26 cellular contexts compared by ENCODE assay signal in genomic region chr14:105844810-105845724, GRCh38.
DNase-seq lines count a peak whose midpoint lies in the region; ATAC-seq and TF ChIP-seq lines count a peak whose summit lies in the region.
"Had no signal": no experiment of that assay in that cellular context is flagged by ENCODE, and none has a peak within 500 bp of the region (broad histone marks: within the 10 kb centered on the region; RNA-seq: fewer than 3 reads in every experiment).

No MANE protein-coding gene starts in this region.

- no peak overlapping the region for H3K4me3 Mint-ChIP-seq in activated naive CD4-positive, alpha-beta T cell treated with anti-CD3 and anti-CD28 coated beads, Interleukin-2, amount 10 ng/mL, durations not matched to agents 7 days and 5 days
- H3K4me3 Mint-ChIP-seq in endothelial cell (ENCODE audit: unreplicated experiment) = no peak overlapping the region
- peak overlapping the region in 1 of 2 donors; percentile 9 for H3K4me3 Mint-ChIP-seq in stimulated activated naive B cell treated with anti-CD40 and anti-IgM and Interleukin-4, amounts not matched to agents 10 μg/mL and 1 μg/mL and 100 μg/mL, for 72 hours
- H3K4me3 Mint-ChIP-seq in immature natural killer cell = no peak overlapping the region
- H3K4me3 Mint-ChIP-seq in neural progenitor cell = no peak overlapping the region
- H3K4me3 Mint-ChIP-seq: activated naive CD4-positive, alpha-beta T cell treated with anti-CD3 and anti-CD28 coated beads, Interleukin-2, amount 50 U/mL, for 24 hours; activated T-cell treated with anti-CD3 and anti-CD28 coated beads, Interleukin-2, amount 50 U/mL, for 72 hours; dendritic cell treated with granulocyte-macrophage colony-stimulating factor and Interleukin-4, amounts not matched to agents 40 ng/mL and 50 ng/mL, for 4 days; naive thymus-derived CD8-positive, alpha-beta T cell had no signal

- H3K9me3 Mint-ChIP-seq in activated naive CD4-positive, alpha-beta T cell treated with anti-CD3 and anti-CD28 coated beads, Interleukin-2, amount 10 ng/mL, durations not matched to agents 7 days and 5 days = no peaks in the 10 kb centered on the region
- H3K9me3 Mint-ChIP-seq in endothelial cell (ENCODE audit: unreplicated experiment) (peaks cover 48% of the 10 kb centered on the region), immature natural killer cell (no peaks in the 10 kb centered on the region), neural progenitor cell (peaks cover 56% of the 10 kb centered on the region)
- no peaks in the 10 kb centered on the region for H3K9me3 Mint-ChIP-seq in stimulated activated naive B cell treated with anti-CD40 and anti-IgM and Interleukin-4, amounts not matched to agents 10 μg/mL and 1 μg/mL and 100 μg/mL, for 72 hours
- H3K9me3 Mint-ChIP-seq: activated naive CD4-positive, alpha-beta T cell treated with anti-CD3 and anti-CD28 coated beads, Interleukin-2, amount 50 U/mL, for 24 hours; activated T-cell treated with anti-CD3 and anti-CD28 coated beads, Interleukin-2, amount 50 U/mL, for 72 hours; dendritic cell treated with granulocyte-macrophage colony-stimulating factor and Interleukin-4, amounts not matched to agents 40 ng/mL and 50 ng/mL, for 4 days; naive thymus-derived CD8-positive, alpha-beta T cell had no signal

- no peak overlapping the region for H3K4me2 ChIP-seq in neural progenitor cell
- H3K4me2 ChIP-seq: BLaER1, KMS-11 had no signal

- no peak for TF ChIP-seq CTCF in GM10266 (IDR thresholded peaks at IDR 0.05; ENCODE audit: control insufficient read depth, insufficient read depth, low read depth, missing control alignments)
- TF ChIP-seq CTCF in endothelial cell (IDR thresholded peaks at IDR 0.05; ENCODE audit: unreplicated experiment) = no peak
- no peak for TF ChIP-seq CTCF in neural progenitor cell (IDR thresholded peaks at IDR 0.05)

- no peak overlapping the region for H3K27ac ChIP-seq in neural progenitor cell
- H3K27ac ChIP-seq: cardiac muscle cell, KMS-11, stomach, transverse colon had no signal

- CTCF ChIA-PET in activated naive CD4-positive, alpha-beta T cell treated with anti-CD3 and anti-CD28 coated beads, Interleukin-2, amount 10 ng/mL, durations not matched to agents 7 days and 5 days (lab: Charles Lee) = no interaction called here

- peak overlapping the region; percentile 65 for H3K27ac Mint-ChIP-seq in activated naive CD4-positive, alpha-beta T cell treated with anti-CD3 and anti-CD28 coated beads, Interleukin-2, amount 10 ng/mL, durations not matched to agents 7 days and 5 days
- H3K27ac Mint-ChIP-seq in endothelial cell (ENCODE audit: unreplicated experiment) (peak overlapping the region; percentile 48), immature natural killer cell (no peak overlapping the region), neural progenitor cell (no peak overlapping the region)
- peak overlapping the region; percentile 93 for H3K27ac Mint-ChIP-seq in stimulated activated naive B cell treated with anti-CD40 and anti-IgM and Interleukin-4, amounts not matched to agents 10 μg/mL and 1 μg/mL and 100 μg/mL, for 72 hours
- H3K27ac Mint-ChIP-seq: activated naive CD4-positive, alpha-beta T cell treated with anti-CD3 and anti-CD28 coated beads, Interleukin-2, amount 50 U/mL, for 24 hours; activated T-cell treated with anti-CD3 and anti-CD28 coated beads, Interleukin-2, amount 50 U/mL, for 72 hours; dendritic cell treated with granulocyte-macrophage colony-stimulating factor and Interleukin-4, amounts not matched to agents 40 ng/mL and 50 ng/mL, for 4 days had no signal

- peaks cover 4% of the 10 kb centered on the region for H3K4me1 Mint-ChIP-seq in activated naive CD4-positive, alpha-beta T cell treated with anti-CD3 and anti-CD28 coated beads, Interleukin-2, amount 10 ng/mL, durations not matched to agents 7 days and 5 days
- H3K4me1 Mint-ChIP-seq in endothelial cell (ENCODE audit: unreplicated experiment) (no peaks in the 10 kb centered on the region), immature natural killer cell (peaks cover 0 to 2% of the 10 kb centered on the region in 2 donors), neural progenitor cell (no peaks in the 10 kb centered on the region)
- H3K4me1 Mint-ChIP-seq in stimulated activated naive B cell treated with anti-CD40 and anti-IgM and Interleukin-4, amounts not matched to agents 10 μg/mL and 1 μg/mL and 100 μg/mL, for 72 hours = peaks cover 41 to 74% of the 10 kb centered on the region in 2 donors
- H3K4me1 Mint-ChIP-seq: activated naive CD4-positive, alpha-beta T cell treated with anti-CD3 and anti-CD28 coated beads, Interleukin-2, amount 50 U/mL, for 24 hours; naive thymus-derived CD8-positive, alpha-beta T cell had no signal

- H3K27me3 ChIP-seq in neural progenitor cell = no peaks in the 10 kb centered on the region
- H3K27me3 ChIP-seq: BLaER1, cardiac muscle cell, transverse colon had no signal

- H3K79me2 ChIP-seq in neural progenitor cell (ENCODE audit: low read depth) = no peaks in the 10 kb centered on the region

- no peaks in the 10 kb centered on the region for H4K20me1 ChIP-seq in neural progenitor cell (ENCODE audit: low read depth)

- H3F3A ChIP-seq in neural progenitor cell (ENCODE audit: low read depth) = no peaks in the 10 kb centered on the region

- H3K9me3 ChIP-seq in neural progenitor cell (ENCODE audit: low read depth) = peaks cover 6% of the 10 kb centered on the region
- H3K9me3 ChIP-seq: BLaER1, transverse colon had no signal

- H3K36me3 Mint-ChIP-seq in activated naive CD4-positive, alpha-beta T cell treated with anti-CD3 and anti-CD28 coated beads, Interleukin-2, amount 10 ng/mL, durations not matched to agents 7 days and 5 days = no peaks in the 10 kb centered on the region
- peaks cover 31% of the 10 kb centered on the region for H3K36me3 Mint-ChIP-seq in endothelial cell (ENCODE audit: low read depth, unreplicated experiment)
- peaks cover 42 to 64% of the 10 kb centered on the region in 2 donors for H3K36me3 Mint-ChIP-seq in stimulated activated naive B cell treated with anti-CD40 and anti-IgM and Interleukin-4, amounts not matched to agents 10 μg/mL and 1 μg/mL and 100 μg/mL, for 72 hours
- H3K36me3 Mint-ChIP-seq in immature natural killer cell = no peaks in the 10 kb centered on the region
- no peaks in the 10 kb centered on the region for H3K36me3 Mint-ChIP-seq in neural progenitor cell
- H3K36me3 Mint-ChIP-seq: activated naive CD4-positive, alpha-beta T cell treated with anti-CD3 and anti-CD28 coated beads, Interleukin-2, amount 50 U/mL, for 24 hours; naive thymus-derived CD8-positive, alpha-beta T cell had no signal

- no peak overlapping the region for H2AFZ ChIP-seq in neural progenitor cell (replicated peaks)

- H3K4me1 ChIP-seq in neural progenitor cell = no peaks in the 10 kb centered on the region
- H3K4me1 ChIP-seq: stomach, transverse colon had no signal

- H3K36me3 ChIP-seq in neural progenitor cell = no peaks in the 10 kb centered on the region
- H3K36me3 ChIP-seq: cardiac muscle cell, stomach, transverse colon had no signal

- no peak for DNase-seq in activated naive CD4-positive, alpha-beta T cell treated with anti-CD3 and anti-CD28 coated beads, Interleukin-2, amount 10 ng/mL, durations not matched to agents 7 days and 5 days
- DNase-seq in activated naive CD4-positive, alpha-beta T cell treated with anti-CD3 and anti-CD28 coated beads, Interleukin-2, amount 50 U/mL, for 16 hours = no peak
- DNase-seq in GM10266 (ENCODE audit: extremely low spot score) (peak; percentile 2), endothelial cell (ENCODE audit: low spot score) (no peak), immature natural killer cell (no peak), neural progenitor cell (ENCODE audit: low spot score) (no peak)
- DNase-seq in stimulated activated naive B cell treated with anti-CD40 and anti-IgM and Interleukin-4, amounts not matched to agents 10 μg/mL and 1 μg/mL and 100 μg/mL, for 72 hours = no peak
- DNase-seq: activated T-cell treated with anti-CD3 and anti-CD28 coated beads, Interleukin-2, amount 50 U/mL, for 72 hours; anterior cingulate cortex; COR-L47; DMS79; GF-D8; NCI-H1436 treated with DMSO at 0.1 percent for 48 hours; NCI-H524 treated with DMSO at 0.1 percent for 48 hours; stimulated activated CD4-positive, alpha-beta T cell treated with anti-CD3 and anti-CD28 coated beads, Interleukin-4, amount 100 ng/mL, for 1 hour; stomach; T-helper 1 cell had no signal

- peaks cover 51% of the 10 kb centered on the region for H3K27me3 Mint-ChIP-seq in activated naive CD4-positive, alpha-beta T cell treated with anti-CD3 and anti-CD28 coated beads, Interleukin-2, amount 10 ng/mL, durations not matched to agents 7 days and 5 days
- H3K27me3 Mint-ChIP-seq in endothelial cell (ENCODE audit: unreplicated experiment) (peaks cover 23% of the 10 kb centered on the region), immature natural killer cell (ENCODE audit: low read depth in 3 of 3) (peaks cover 0 to 3% (median 2%) of the 10 kb centered on the region in 3 donors), neural progenitor cell (ENCODE audit: insufficient read depth, low read depth) (peaks cover 3% of the 10 kb centered on the region)
- H3K27me3 Mint-ChIP-seq in stimulated activated naive B cell treated with anti-CD40 and anti-IgM and Interleukin-4, amounts not matched to agents 10 μg/mL and 1 μg/mL and 100 μg/mL, for 72 hours = no peaks in the 10 kb centered on the region
- H3K27me3 Mint-ChIP-seq: activated naive CD4-positive, alpha-beta T cell treated with anti-CD3 and anti-CD28 coated beads, Interleukin-2, amount 50 U/mL, for 24 hours; dendritic cell treated with granulocyte-macrophage colony-stimulating factor and Interleukin-4, amounts not matched to agents 40 ng/mL and 50 ng/mL, for 4 days; naive thymus-derived CD8-positive, alpha-beta T cell had no signal

- ATAC-seq in stimulated activated naive B cell treated with anti-CD40 and anti-IgM and Interleukin-4, amounts not matched to agents 10 μg/mL and 1 μg/mL and 100 μg/mL, for 72 hours (replicated peaks) = no peak
- ATAC-seq in HG03175 (IDR thresholded peaks at IDR 0.05; ENCODE audit: unreplicated experiment) = no peak
- ATAC-seq: activated CD4-positive, CD25-positive, alpha-beta regulatory T cell treated with anti-CD3 and anti-CD28 coated beads, Interleukin-2, amount 50 U/mL, for 24 hours; activated T-cell treated with anti-CD3 and anti-CD28 coated beads, Interleukin-2, amount 50 U/mL, for 72 hours; naive thymus-derived CD8-positive, alpha-beta T cell had no signal

- no peak overlapping the region for H3K9ac ChIP-seq in neural progenitor cell
- H3K9ac ChIP-seq: BLaER1, KMS-11 had no signal

- H3K4me3 ChIP-seq in neural progenitor cell = no peak overlapping the region
- H3K4me3 ChIP-seq: BLaER1, cardiac muscle cell, stomach, transverse colon had no signal

Comparison
In these comparisons a context has a peak if more than half of its experiments do, and no peak if none do; other contexts are left out.
1. H3K27ac Mint-ChIP-seq: peak in activated naive CD4-positive, alpha-beta T cell treated with anti-CD3 and anti-CD28 coated beads, Interleukin-2, amount 10 ng/mL, durations not matched to agents 7 days and 5 days (single experiment), endothelial cell (single experiment) and stimulated activated naive B cell treated with anti-CD40 and anti-IgM and Interleukin-4, amounts not matched to agents 10 μg/mL and 1 μg/mL and 100 μg/mL, for 72 hours (single experiment); none in immature natural killer cell (0 of 6) and neural progenitor cell (single experiment).